In genomic region chr4:102610007-102610406, GRCh38 we compare ENCODE assay signal across 11 cellular contexts.
DNase-seq lines count a peak whose midpoint lies in the region; ATAC-seq and TF ChIP-seq lines count a peak whose summit lies in the region.
"Had no signal": no experiment of that assay in that cellular context is flagged by ENCODE, and none has a peak within 500 bp of the region (broad histone marks: within the 10 kb centered on the region; RNA-seq: fewer than 3 reads in every experiment).

No MANE protein-coding gene starts in this region.

- intact Hi-C loops in thyroid gland (cut with DNase I) = no loop called here

- TF ChIP-seq CTCF in Loucy (conservative IDR thresholded peaks at IDR 0.05; ENCODE audit: low read length) (peak; percentile 68), astrocyte of the spinal cord (IDR thresholded peaks at IDR 0.05; ENCODE audit: low read depth, low read length) (peak; percentile 46), thyroid gland (IDR thresholded peaks at IDR 0.05) (no peak)

- peak overlapping the region; percentile 63 for H3K27ac Mint-ChIP-seq in activated T-cell treated with anti-CD3 and anti-CD28 coated beads, Interleukin-2, amount 50 U/mL, for 72 hours

- in situ Hi-C loops in astrocyte of the spinal cord (cut with HindIII; ENCODE audit: low sequenced_read_pairs) = no loop called here

- H3K9me3 Mint-ChIP-seq in activated T-cell treated with anti-CD3 and anti-CD28 coated beads, Interleukin-2, amount 50 U/mL, for 72 hours = no peaks in the 10 kb centered on the region
- no peaks in the 10 kb centered on the region for H3K9me3 Mint-ChIP-seq in activated T-cell treated with anti-CD3 and anti-CD28 coated beads, Interleukin-2, amount 50 U/mL, for 4 hours

- ATAC-seq in activated T-cell treated with anti-CD3 and anti-CD28 coated beads, Interleukin-2, amount 50 U/mL, for 72 hours (replicated peaks in 1 of 2) = no peak
- ATAC-seq in activated T-cell treated with anti-CD3 and anti-CD28 coated beads, Interleukin-2, amount 50 U/mL, for 4 hours = no peak
- no peak for ATAC-seq in HG03565 (IDR thresholded peaks at IDR 0.05; ENCODE audit: unreplicated experiment)

- no peak overlapping the region for H3K4me3 Mint-ChIP-seq in activated T-cell treated with anti-CD3 and anti-CD28 coated beads, Interleukin-2, amount 50 U/mL, for 72 hours
- no peak overlapping the region for H3K4me3 Mint-ChIP-seq in activated T-cell treated with anti-CD3 and anti-CD28 coated beads, Interleukin-2, amount 50 U/mL, for 4 hours

- DNase-seq in activated T-cell treated with anti-CD3 and anti-CD28 coated beads, Interleukin-2, amount 50 U/mL, for 72 hours = no peak
- DNase-seq in activated T-cell treated with anti-CD3 and anti-CD28 coated beads, Interleukin-2, amount 50 U/mL, for 4 hours = no peak
- no peak for DNase-seq in astrocyte of the spinal cord (ENCODE audit: low read depth, low spot score)
- peak; percentile 39 for DNase-seq in pons (ENCODE audit: low spot score)
- DNase-seq in GM19238 (ENCODE audit: insufficient read length, low spot score) = no peak
- no peak for DNase-seq in thyroid gland
- DNase-seq: GOT3, NCI-H2029 had no signal

- no peak overlapping the region for H3K4me2 ChIP-seq in Loucy (ENCODE audit: low read depth, low read length, poor library complexity, severe bottlenecking)

- H3K9me3 ChIP-seq in Loucy (ENCODE audit: insufficient read depth, low read depth, low read length) (no peaks in the 10 kb centered on the region), thyroid gland (no peaks in the 10 kb centered on the region)

- no peaks in the 10 kb centered on the region for H3K9me2 ChIP-seq in Loucy (replicated peaks; ENCODE audit: low read depth, low read length)

- no peaks in the 10 kb centered on the region for H4K20me1 ChIP-seq in Loucy (ENCODE audit: insufficient read depth, low read length, poor library complexity, severe bottlenecking)

- no peaks in the 10 kb centered on the region; the same call in 1 of the 2 replicates for H3F3A ChIP-seq in Loucy (ENCODE audit: low read depth)

- peaks cover 84% of the 10 kb centered on the region for H3K4me1 Mint-ChIP-seq in activated T-cell treated with anti-CD3 and anti-CD28 coated beads, Interleukin-2, amount 50 U/mL, for 72 hours (ENCODE audit: low read depth)
- peaks cover 71% of the 10 kb centered on the region for H3K4me1 Mint-ChIP-seq in activated T-cell treated with anti-CD3 and anti-CD28 coated beads, Interleukin-2, amount 50 U/mL, for 4 hours (ENCODE audit: low read depth)

- no peaks in the 10 kb centered on the region for H3K79me2 ChIP-seq in Loucy (ENCODE audit: insufficient read depth, low read length)

- H3K4me3 ChIP-seq in Loucy (ENCODE audit: low read length, poor library complexity, severe bottlenecking) = no peak overlapping the region
- no peak overlapping the region for H3K4me3 ChIP-seq in astrocyte of the spinal cord (ENCODE audit: low read depth, low read length)
- H3K4me3 ChIP-seq in thyroid gland (replicated peaks in 1 of 3) = no peak overlapping the region
- H3K4me3 ChIP-seq: coronary artery had no signal

- H3K27me3 ChIP-seq in Loucy (ENCODE audit: insufficient read depth, low read length, poor library complexity, severe bottlenecking) = no peaks in the 10 kb centered on the region
- no peaks in the 10 kb centered on the region for H3K27me3 ChIP-seq in thyroid gland

- H3K4me1 ChIP-seq in Loucy (ENCODE audit: insufficient read depth, low read length, poor library complexity, severe bottlenecking) (peaks cover 10% of the 10 kb centered on the region), thyroid gland (peaks cover 3 to 10% of the 10 kb centered on the region in 2 donors)

- H3K36me3 ChIP-seq in Loucy (ENCODE audit: insufficient read depth, low read length) (peaks cover 87% of the 10 kb centered on the region), thyroid gland (peaks cover 53 to 54% of the 10 kb centered on the region in 2 donors)

- no peak overlapping the region for H3K9ac ChIP-seq in Loucy (ENCODE audit: low read depth, low read length, poor library complexity, severe bottlenecking)

- peaks cover 28 to 69% of the 10 kb centered on the region in 2 donors for H3K36me3 Mint-ChIP-seq in activated T-cell treated with anti-CD3 and anti-CD28 coated beads, Interleukin-2, amount 50 U/mL, for 72 hours (ENCODE audit: insufficient read depth in 2 of 2)
- H3K36me3 Mint-ChIP-seq in activated T-cell treated with anti-CD3 and anti-CD28 coated beads, Interleukin-2, amount 50 U/mL, for 4 hours (ENCODE audit: insufficient read depth) = peaks cover 83% of the 10 kb centered on the region

- TF ChIP-seq POLR2A in thyroid gland (IDR thresholded peaks at IDR 0.05) = no peak

- no peaks in the 10 kb centered on the region for H3K27me3 Mint-ChIP-seq in activated T-cell treated with anti-CD3 and anti-CD28 coated beads, Interleukin-2, amount 50 U/mL, for 72 hours (ENCODE audit: low read depth)
- no peaks in the 10 kb centered on the region for H3K27me3 Mint-ChIP-seq in activated T-cell treated with anti-CD3 and anti-CD28 coated beads, Interleukin-2, amount 50 U/mL, for 4 hours (ENCODE audit: low read depth)

- H3K27ac ChIP-seq in thyroid gland = no peak overlapping the region
- H3K27ac ChIP-seq: coronary artery had no signal

- no peak overlapping the region for H2AFZ ChIP-seq in Loucy (ENCODE audit: low read length)

Comparison
In these comparisons a context has a peak if more than half of its experiments do, and no peak if none do; other contexts are left out.
1. CTCF ChIP-seq: peak in Loucy (single experiment) and astrocyte of the spinal cord (single experiment); none in thyroid gland (0 of 6).